Comparison of ENCODE assay signal across 20 cellular contexts in the genomic region with DNA sequence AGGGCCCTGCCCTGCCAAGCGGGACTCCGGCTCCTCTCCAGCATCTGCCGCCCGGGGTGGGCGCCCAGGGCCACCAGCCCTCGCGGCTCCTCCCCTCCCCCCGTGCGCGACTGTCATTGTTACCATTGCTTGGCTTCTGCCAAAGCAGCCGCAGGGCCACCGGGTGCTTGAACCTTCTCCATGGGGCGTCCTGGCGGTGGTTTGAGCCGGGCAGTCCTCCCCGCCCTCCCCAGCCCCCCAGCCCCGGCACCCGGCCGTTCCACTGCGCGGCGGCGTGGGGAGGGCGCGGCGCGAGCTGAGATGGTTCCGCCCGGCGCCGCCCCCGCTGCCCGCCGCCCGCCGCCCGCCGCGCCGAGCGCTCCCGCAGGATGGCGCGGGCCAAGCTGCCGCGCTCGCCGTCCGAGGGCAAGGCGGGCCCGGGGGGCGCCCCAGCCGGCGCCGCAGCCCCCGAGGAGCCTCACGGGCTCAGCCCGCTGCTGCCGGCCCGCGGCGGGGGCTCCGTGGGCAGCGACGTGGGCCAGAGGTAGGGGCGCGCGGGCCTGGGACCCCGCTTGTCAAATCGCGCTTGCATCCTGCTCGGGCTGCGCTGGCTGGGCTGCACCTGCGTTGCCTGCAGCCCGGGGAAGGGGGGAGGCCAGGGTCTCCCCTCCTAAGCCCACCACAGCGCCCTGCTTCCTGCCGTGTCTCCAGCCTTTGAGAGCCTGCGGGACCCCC. TPM values are rescaled to one million over a fixed set of nuclear protein-coding genes. Genes with fewer than 3 reads are reported as not detected.
DNase-seq lines count a peak whose midpoint lies in the region; ATAC-seq and TF ChIP-seq lines count a peak whose summit lies in the region.
"Had no signal": no experiment of that assay in that cellular context is flagged by ENCODE, and none has a peak within 500 bp of the region (broad histone marks: within the 10 kb centered on the region; RNA-seq: fewer than 3 reads in every experiment).

No MANE protein-coding gene starts in this region.

- no peak overlapping the region for H3K9ac ChIP-seq in SK-N-SH

- H3K4me3 ChIP-seq in SK-N-SH (ENCODE audit: low read depth in 2 of 2, low read length in 1 of 2): no peak overlapping the region
- H3K4me3 ChIP-seq in WERI-Rb-1 (ENCODE audit: low read depth, low read length): peak overlapping the region; percentile 37
- H3K4me3 ChIP-seq in hepatocyte: no peak overlapping the region
- no peak overlapping the region for H3K4me3 ChIP-seq in lower lobe of right lung

- no peak for TF ChIP-seq RAD21 in SK-N-SH (IDR thresholded peaks at IDR 0.05; ENCODE audit: low read length)

- H3K27ac ChIP-seq in SK-N-SH (ENCODE audit: low read depth in 2 of 2, low read length in 1 of 2) (no peak overlapping the region), WERI-Rb-1 (no peak overlapping the region), hepatocyte (no peak overlapping the region), temporal lobe (ENCODE audit: low read depth, low read length) (peak overlapping the region; percentile 50), lower lobe of right lung (no peak overlapping the region)

- CTCF ChIA-PET in SK-N-SH (lab: Yijun Ruan, JAX): interaction anchor here (1.0 kb wide), 1 partner anchor 34 kb away, joined by 3 read pairs; no protein-coding TSS in a partner anchor

- POLR2A ChIA-PET in SK-N-SH (lab: Yijun Ruan, JAX): no interaction called here

- no peaks in the 10 kb centered on the region for H4K20me1 ChIP-seq in SK-N-SH (ENCODE audit: insufficient read depth)
- H4K20me1 ChIP-seq in hepatocyte (ENCODE audit: insufficient read depth, poor library complexity, severe bottlenecking): no peaks in the 10 kb centered on the region

- no peaks in the 10 kb centered on the region for H3K9me2 ChIP-seq in SK-N-SH
- H3K9me2 ChIP-seq in hepatocyte (replicated peaks; ENCODE audit: insufficient read depth): no peaks in the 10 kb centered on the region

- no peak overlapping the region for H2AFZ ChIP-seq in SK-N-SH (ENCODE audit: low read depth)
- H2AFZ ChIP-seq in hepatocyte: no peak overlapping the region

- H3K79me2 ChIP-seq in SK-N-SH (ENCODE audit: insufficient read depth) (no peaks in the 10 kb centered on the region), hepatocyte (no peaks in the 10 kb centered on the region)

- H3K27me3 ChIP-seq in SK-N-SH (ENCODE audit: insufficient read depth): no peaks in the 10 kb centered on the region
- no peaks in the 10 kb centered on the region for H3K27me3 ChIP-seq in WERI-Rb-1 (ENCODE audit: insufficient read depth, low read depth, severe bottlenecking)
- H3K27me3 ChIP-seq in hepatocyte: peaks cover 38% of the 10 kb centered on the region
- H3K27me3 ChIP-seq in lower lobe of right lung (ENCODE audit: low read depth): peaks cover 60% of the 10 kb centered on the region
- H3K27me3 ChIP-seq: BE2C had no signal

- H3F3A ChIP-seq in SK-N-SH (replicated peaks; ENCODE audit: insufficient read depth): no peaks in the 10 kb centered on the region

- TF ChIP-seq EP300 in SK-N-SH (IDR thresholded peaks at IDR 0.05; ENCODE audit: borderline replicate concordance in 1 of 2, low read depth in 1 of 2, low read length in 1 of 2): no peak

- intact Hi-C loops in lower lobe of right lung (cut with DNase I): no loop called here

- H3K4me2 ChIP-seq in SK-N-SH: no peak overlapping the region
- peak overlapping the region; percentile 59 for H3K4me2 ChIP-seq in hepatocyte

- DNase-seq in SK-N-SH: peak; percentile 74
- peak; percentile 35 for DNase-seq in WERI-Rb-1
- DNase-seq in hepatocyte (ENCODE audit: low spot score): no peak
- no peak for DNase-seq in lower lobe of right lung
- DNase-seq in activated effector memory CD4-positive, alpha-beta T cell treated with anti-CD3 and anti-CD28 coated beads, Interleukin-2, amount 50 U/mL, for 16 hours: no peak
- DNase-seq: BE2C, HCEC 1CT, NCI-H1694, NCI-H2107, NCI-H446 treated with DMSO at 0.1 percent for 48 hours, SHP77 treated with DMSO at 0.1 percent for 48 hours, SW 1271 had no signal

- H3K36me3 ChIP-seq in SK-N-SH (replicated peaks in 1 of 2; ENCODE audit: control insufficient read depth in 1 of 2, insufficient read depth in 2 of 2, low read length in 1 of 2) (no peaks in the 10 kb centered on the region), WERI-Rb-1 (no peaks in the 10 kb centered on the region), hepatocyte (replicated peaks; ENCODE audit: insufficient read depth, low read depth) (no peaks in the 10 kb centered on the region), lower lobe of right lung (no peaks in the 10 kb centered on the region)
- H3K36me3 ChIP-seq: BE2C had no signal

- TF ChIP-seq CTCF in SK-N-SH (IDR thresholded peaks at IDR 0.05): no peak
- no peak for TF ChIP-seq CTCF in WERI-Rb-1 (IDR thresholded peaks at IDR 0.05; ENCODE audit: low read depth, low read length)
- no peak for TF ChIP-seq CTCF in hepatocyte (IDR thresholded peaks at IDR 0.05; ENCODE audit: poor library complexity)
- TF ChIP-seq CTCF in lower lobe of right lung (IDR thresholded peaks at IDR 0.05): no peak

- WGBS in SK-N-SH (ENCODE audit: low lambda C conversion rate): 7% methylated on average over 15 of the region's 78 CpGs
- 12% methylated on average over 41 of the region's 78 CpGs for WGBS in hepatocyte (ENCODE audit: low lambda C conversion rate, missing lambda C conversion rate)

- H3K9me3 ChIP-seq in SK-N-SH: no peaks in the 10 kb centered on the region
- H3K9me3 ChIP-seq in WERI-Rb-1 (ENCODE audit: severe bottlenecking): peaks cover 3% of the 10 kb centered on the region
- no peaks in the 10 kb centered on the region for H3K9me3 ChIP-seq in hepatocyte (ENCODE audit: low read depth)
- H3K9me3 ChIP-seq in lower lobe of right lung: peaks cover 2% of the 10 kb centered on the region

- H3K4me1 ChIP-seq in SK-N-SH (ENCODE audit: control insufficient read depth in 1 of 2, insufficient read depth in 2 of 2, low read depth in 1 of 2, low read length in 1 of 2) (no peaks in the 10 kb centered on the region), hepatocyte (ENCODE audit: insufficient read depth) (no peaks in the 10 kb centered on the region), lower lobe of right lung (no peaks in the 10 kb centered on the region)

- no peak for ATAC-seq in SK-N-SH treated with all-trans-retinoic acid at 6 μM for 48 hours
- ATAC-seq in GM18868 (IDR thresholded peaks at IDR 0.05; ENCODE audit: unreplicated experiment): no peak
- ATAC-seq in lower lobe of right lung: no peak

TF ChIP-seq in SK-N-SH, 30 proteins besides CTCF, POLR2A, EP300 and RAD21:
- TF ChIP-seq EZH2phosphoT487 (IDR thresholded peaks at IDR 0.05; ENCODE audit: borderline replicate concordance, low read depth) (no peak), FOXM1 (IDR thresholded peaks at IDR 0.05; ENCODE audit: low read depth) (no peak), GABPA (IDR thresholded peaks at IDR 0.05; ENCODE audit: low read depth) (no peak), FOXJ3 (CRISPR knock-in tag; IDR thresholded peaks at IDR 0.05) (no peak), GATA2 (CRISPR knock-in tag; IDR thresholded peaks at IDR 0.05) (no peak), MEF2A (IDR thresholded peaks at IDR 0.05; ENCODE audit: borderline replicate concordance, low read depth) (no peak)
TF ChIP-seq in SK-N-SH: peak in this region for 0.

TF ChIP-seq in SK-N-SH treated with all-trans-retinoic acid at 6 μM for 48 hours, 23 proteins besides CTCF, POLR2A, EP300 and RAD21:
- no peak for TF ChIP-seq RARB (CRISPR knock-in tag; IDR thresholded peaks at IDR 0.05)
- no peak for TF ChIP-seq BACH2 (CRISPR knock-in tag; IDR thresholded peaks at IDR 0.05; ENCODE audit: borderline replicate concordance)
- TF ChIP-seq ZC3H10 (CRISPR knock-in tag; IDR thresholded peaks at IDR 0.05): no peak

RNA-seq across cellular contexts. Expression of a gene that starts 34.4 kb away (rescaled TPM):
- polyA plus RNA-seq in SK-N-SH (2012; rRNA removed): 0.08 and 0.26 TPM in 2 replicates
- polyA plus RNA-seq in SK-N-SH (2012; cell fraction: cytosol; rRNA removed): 0.15 and 0.31 TPM in 2 replicates
- 0.89 and 1.3 TPM in 2 replicates for polyA plus RNA-seq in SK-N-SH (2012; cell fraction: nucleus; rRNA removed)
- 0.40 TPM in 1 of 2 replicates, not detected in the other for total RNA-seq in hepatocyte
- 0.27 TPM in 1 of 2 replicates, not detected in the other for polyA plus RNA-seq in hepatocyte
- 3.9 TPM for total RNA-seq in temporal lobe
- 0.35 TPM for total RNA-seq in lower lobe of right lung
- total RNA-seq: Daoy, LHCN-M2 had no signal
- polyA plus RNA-seq: AG04450, IgD-negative memory B cell had no signal

RNA-seq across cellular contexts. Expression of a gene that starts 37.1 kb away (rescaled TPM):
- polyA plus RNA-seq in SK-N-SH (2012; rRNA removed) (not detected in 2 replicates), hepatocyte (not detected in 2 replicates)
- polyA plus RNA-seq in SK-N-SH (2012; cell fraction: cytosol; rRNA removed): not detected in 2 replicates
- not detected in 2 replicates for polyA plus RNA-seq in SK-N-SH (2012; cell fraction: nucleus; rRNA removed)
- total RNA-seq in hepatocyte (not detected in 2 replicates), temporal lobe (not detected), lower lobe of right lung (not detected)
- total RNA-seq: CD4-positive, alpha-beta memory T cell; Daoy; LHCN-M2 had no signal
- polyA plus RNA-seq: AG04450; CD4-positive, alpha-beta memory T cell; IgD-negative memory B cell had no signal

Comparison
In these comparisons a context has a peak if more than half of its experiments do, and no peak if none do; other contexts are left out.
1. DNase-seq: peak in SK-N-SH (single experiment) and WERI-Rb-1 (single experiment); none in hepatocyte (single experiment), lower lobe of right lung (single experiment) and activated effector memory CD4-positive, alpha-beta T cell treated with anti-CD3 and anti-CD28 coated beads, Interleukin-2, amount 50 U/mL, for 16 hours (single experiment).